In genomic region chr5:129905467-129906176, GRCh38 we compare ENCODE assay signal across 8 cellular contexts. TPM values are rescaled to one million over a fixed set of nuclear protein-coding genes. Genes with fewer than 3 reads are reported as not detected.
DNase-seq lines count a peak whose midpoint lies in the region; ATAC-seq lines count a peak whose summit lies in the region.

No MANE protein-coding gene starts in this region.

- H3K4me1 Mint-ChIP-seq in activated naive CD4-positive, alpha-beta T cell treated with anti-CD3 and anti-CD28 coated beads for 36 hours (ENCODE audit: low read depth) = peaks cover 13% of the 10 kb centered on the region

- CTCF ChIA-PET in activated naive CD4-positive, alpha-beta T cell treated with anti-CD3 and anti-CD28 coated beads for 36 hours (lab: Charles Lee) = no interaction called here

- no peaks in the 10 kb centered on the region for H3K9me3 ChIP-seq in adipocyte (ENCODE audit: control insufficient read depth, low read length)
- H3K9me3 ChIP-seq in iPS-15b (ENCODE audit: control insufficient read depth, insufficient read depth, low read length) = no peaks in the 10 kb centered on the region
- H3K9me3 ChIP-seq in skeletal muscle tissue (ENCODE audit: control insufficient read depth in 3 of 3, low read length in 3 of 3) = no peaks in the 10 kb centered on the region

- no peak overlapping the region for H3K27ac Mint-ChIP-seq in activated naive CD4-positive, alpha-beta T cell treated with anti-CD3 and anti-CD28 coated beads for 36 hours

- no peaks in the 10 kb centered on the region for H3K27me3 ChIP-seq in adipocyte (replicated peaks; ENCODE audit: control insufficient read depth, insufficient read depth, low read length)
- H3K27me3 ChIP-seq in iPS-15b (ENCODE audit: control insufficient read depth, insufficient read depth, low read length) = peaks cover 47% of the 10 kb centered on the region
- peaks cover 0 to 26% (median 17%) of the 10 kb centered on the region in 3 donors for H3K27me3 ChIP-seq in skeletal muscle tissue (ENCODE audit: control insufficient read depth in 3 of 3, insufficient read depth in 3 of 3, low read length in 3 of 3)

- H3K36me3 Mint-ChIP-seq in activated naive CD4-positive, alpha-beta T cell treated with anti-CD3 and anti-CD28 coated beads for 36 hours (ENCODE audit: low read depth) = no peaks in the 10 kb centered on the region

- H3K4me3 ChIP-seq in adipocyte (ENCODE audit: low read length) = peak overlapping the region; percentile 83
- peak overlapping the region; percentile 60 for H3K4me3 ChIP-seq in iPS-15b (ENCODE audit: low read depth, low read length)
- H3K4me3 ChIP-seq in skeletal muscle tissue (ENCODE audit: low read length in 3 of 3) = peak overlapping the region; percentile 68 to 77 (median 77)

- peak overlapping the region; percentile 53 for H3K4me3 Mint-ChIP-seq in activated naive CD4-positive, alpha-beta T cell treated with anti-CD3 and anti-CD28 coated beads for 36 hours

- intact Hi-C loops in activated naive CD4-positive, alpha-beta T cell treated with anti-CD3 and anti-CD28 coated beads for 36 hours (cut with micrococcal nuclease) = no loop called here

- H3K4me1 ChIP-seq in adipocyte (ENCODE audit: control insufficient read depth, insufficient read depth, low read length) = peaks cover 18% of the 10 kb centered on the region
- H3K4me1 ChIP-seq in iPS-15b (ENCODE audit: control insufficient read depth, insufficient read depth, low read length) = no peaks in the 10 kb centered on the region
- peaks cover 14 to 18% (median 15%) of the 10 kb centered on the region in 3 donors for H3K4me1 ChIP-seq in skeletal muscle tissue (ENCODE audit: control insufficient read depth in 3 of 3, insufficient read depth in 3 of 3, low read length in 3 of 3)

- ATAC-seq in HG02571 (IDR thresholded peaks at IDR 0.05; ENCODE audit: unreplicated experiment) = no peak
- no peak for ATAC-seq in GM19023 (IDR thresholded peaks at IDR 0.05; ENCODE audit: unreplicated experiment)
- no peak for ATAC-seq in GM21390 (IDR thresholded peaks at IDR 0.05; ENCODE audit: unreplicated experiment)

- H3K36me3 ChIP-seq in adipocyte (ENCODE audit: control insufficient read depth, insufficient read depth, low read length, severe bottlenecking) = peaks cover 4% of the 10 kb centered on the region
- H3K36me3 ChIP-seq in iPS-15b (ENCODE audit: control insufficient read depth, insufficient read depth, low read length) = no peaks in the 10 kb centered on the region
- H3K36me3 ChIP-seq in skeletal muscle tissue (ENCODE audit: control insufficient read depth in 3 of 3, insufficient read depth in 3 of 3, low read length in 3 of 3) = no peaks in the 10 kb centered on the region

- H3K27ac ChIP-seq in skeletal muscle tissue (ENCODE audit: low read depth, low read length) = peak overlapping the region; percentile 20

- H3K9me3 Mint-ChIP-seq in activated naive CD4-positive, alpha-beta T cell treated with anti-CD3 and anti-CD28 coated beads for 36 hours = no peaks in the 10 kb centered on the region

- peaks cover 36% of the 10 kb centered on the region for H3K27me3 Mint-ChIP-seq in activated naive CD4-positive, alpha-beta T cell treated with anti-CD3 and anti-CD28 coated beads for 36 hours (ENCODE audit: low read depth)

- DNase-seq in activated naive CD4-positive, alpha-beta T cell treated with anti-CD3 and anti-CD28 coated beads for 36 hours = no peak
- DNase-seq in activated naive CD4-positive, alpha-beta T cell (lab: John Stamatoyannopoulos, UW) = no peak
- DNase-seq in adipocyte (ENCODE audit: low read depth) = peak; percentile 55

- H3K9ac ChIP-seq in adipocyte (ENCODE audit: low read length) = peak overlapping the region; percentile 85
- no peak overlapping the region for H3K9ac ChIP-seq in iPS-15b (ENCODE audit: low read depth, low read length)
- peak overlapping the region in 2 of 3 donors; percentile 28 to 43 for H3K9ac ChIP-seq in skeletal muscle tissue (ENCODE audit: low read depth in 1 of 3, low read length in 3 of 3)

RNA-seq across cellular contexts. Expression of gene CHSY3, which starts 1.4 kb away (rescaled TPM):
- not detected for total RNA-seq in activated naive CD4-positive, alpha-beta T cell treated with anti-CD3 and anti-CD28 coated beads for 36 hours
- 12.5 TPM for total RNA-seq in skeletal muscle tissue

Comparison
In these comparisons a context has a peak if more than half of its experiments do, and no peak if none do; other contexts are left out.
1. RNA of gene CHSY3, which starts 1.4 kb away (total RNA-seq): 12.5 TPM in skeletal muscle tissue (single experiment); not detected in activated naive CD4-positive, alpha-beta T cell treated with anti-CD3 and anti-CD28 coated beads for 36 hours; every median in the first group is over 10 times any median in the second.
2. Peak in every context shown above with its lines, with median percentiles within 50 percentile points of each other: H3K4me3 ChIP-seq.